In the genomic region with DNA sequence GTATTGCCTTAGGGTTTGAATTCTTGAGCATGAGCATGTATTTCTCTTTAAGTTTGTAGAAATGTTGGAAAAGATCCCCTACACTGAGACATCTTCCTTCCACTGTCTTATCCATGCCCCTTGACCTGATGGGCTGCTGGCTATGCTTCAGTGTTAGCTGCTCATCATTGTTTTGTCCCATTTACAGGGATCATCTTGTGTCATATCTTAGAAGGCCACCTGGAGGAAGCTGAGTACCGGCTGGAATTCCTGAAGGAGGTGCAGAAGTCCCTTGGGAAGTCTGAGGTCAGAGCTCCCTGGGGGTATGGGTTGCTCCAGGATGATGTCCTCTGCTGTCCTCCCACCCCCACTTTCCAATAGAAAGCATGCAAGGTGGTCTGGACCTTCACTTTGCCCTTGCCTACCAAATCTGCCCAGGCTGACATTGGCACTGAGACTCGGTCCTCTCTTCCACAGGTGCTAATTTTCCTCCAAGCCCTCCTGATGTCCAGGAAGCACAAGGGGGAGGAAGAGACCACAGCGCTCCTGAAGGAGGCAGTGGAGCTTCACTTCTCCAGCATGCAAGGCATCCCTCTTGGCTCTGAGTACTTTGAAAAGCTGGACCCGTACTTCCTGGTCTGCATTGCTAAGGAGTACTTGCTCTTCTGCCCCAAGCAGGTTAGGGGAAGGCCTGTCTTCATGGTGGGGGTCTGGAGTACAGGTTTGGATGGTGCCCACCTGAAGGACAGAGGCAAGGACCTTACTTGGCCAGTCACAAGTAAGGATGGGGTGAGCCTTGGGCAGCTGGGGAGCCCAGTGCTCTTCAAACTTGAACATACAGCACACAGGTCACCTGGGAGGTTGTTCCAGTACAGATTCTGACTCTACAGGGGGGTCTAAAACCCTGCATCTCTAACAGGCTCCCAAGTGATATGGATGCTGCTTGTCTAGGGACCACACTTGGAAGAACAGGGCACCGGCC, we compare ENCODE assay signal across 9 cellular contexts. TPM values are rescaled to one million over a fixed set of nuclear protein-coding genes. Genes with fewer than 3 reads are reported as not detected.
DNase-seq lines count a peak whose midpoint lies in the region; ATAC-seq and TF ChIP-seq lines count a peak whose summit lies in the region.
"Had no signal": no experiment of that assay in that cellular context is flagged by ENCODE, and none has a peak within 500 bp of the region (broad histone marks: within the 10 kb centered on the region; RNA-seq: fewer than 3 reads in every experiment).

No MANE protein-coding gene starts in this region.

- H3K4me3 ChIP-seq in Peyer's patch (no peak overlapping the region), psoas muscle (no peak overlapping the region)

- DNase-seq in EH (ENCODE audit: low read depth), result peak; percentile 65
- DNase-seq in Peyer's patch, result peak in 2 of 3 donors; percentile 57 to 68
- peak in 1 of 2 donors; percentile 24 for DNase-seq in foreskin keratinocyte
- DNase-seq in psoas muscle, result no peak
- DNase-seq in RPMI8226, result no peak
- no peak for DNase-seq in NCI-H146 treated with DMSO at 0.1 percent for 48 hours (lab: John Stamatoyannopoulos, UW; ENCODE audit: unreplicated experiment)
- DNase-seq in hypothalamus (lab: John Stamatoyannopoulos, UW), result no peak
- DNase-seq: stimulated activated CD4-positive, alpha-beta T cell treated with anti-CD3 and anti-CD28 coated beads, Interleukin-4, amount 100 ng/mL, for 1 hour had no signal

- TF ChIP-seq POLR2A in Peyer's patch (IDR thresholded peaks at IDR 0.05), result no peak

- ATAC-seq in foreskin keratinocyte (peak; percentile 45), psoas muscle (peak; percentile 27 to 72 (median 50)), HG02870 (IDR thresholded peaks at IDR 0.05; ENCODE audit: unreplicated experiment) (no peak)

- H3K27me3 ChIP-seq in Peyer's patch (no peaks in the 10 kb centered on the region), foreskin keratinocyte (no peaks in the 10 kb centered on the region), psoas muscle (ENCODE audit: insufficient read depth in 3 of 3, low read length in 2 of 3) (no peaks in the 10 kb centered on the region)

- H3K36me3 ChIP-seq in Peyer's patch (peaks cover 0 to 1% (median 0%) of the 10 kb centered on the region in 3 donors), psoas muscle (ENCODE audit: insufficient read depth in 1 of 2, low read depth in 1 of 2) (no peaks in the 10 kb centered on the region)

- TF ChIP-seq CTCF in Peyer's patch (IDR thresholded peaks at IDR 0.05) (peak in 4 of 6 experiments; percentile 22 to 73 (median 58)), foreskin keratinocyte (conservative IDR thresholded peaks at IDR 0.05) (peak; percentile 59), psoas muscle (IDR thresholded peaks at IDR 0.05) (peak; percentile 35)

- H3K9me3 ChIP-seq in Peyer's patch, result no peaks in the 10 kb centered on the region
- no peaks in the 10 kb centered on the region for H3K9me3 ChIP-seq in psoas muscle

- peaks cover 0 to 14% (median 8%) of the 10 kb centered on the region in 4 donors for H3K4me1 ChIP-seq in Peyer's patch
- H3K4me1 ChIP-seq in foreskin keratinocyte, result no peaks in the 10 kb centered on the region
- H3K4me1 ChIP-seq in psoas muscle, result peaks cover 5% of the 10 kb centered on the region

- 65 to 71% (median 65%) methylated on average over 5 of the region's 5 CpGs for WGBS in psoas muscle, 3 donors

- H3K27ac ChIP-seq in Peyer's patch, result peak overlapping the region in 3 of 4 donors; percentile 13 to 73 (median 22)
- no peak overlapping the region for H3K27ac ChIP-seq in foreskin keratinocyte
- no peak overlapping the region for H3K27ac ChIP-seq in psoas muscle

- intact Hi-C loops in psoas muscle (cut with DNase I), result loop anchor here (1.0 to 5.0 kb wide), 3 partner anchors 82 to 165 kb away; no protein-coding TSS in a partner anchor

RNA-seq across cellular contexts. Expression of gene TTC21A, which starts 17.7 kb away (rescaled TPM):
- total RNA-seq in Peyer's patch, result 10 to 100 TPM in 2 of 4 donors, 1 to 10 TPM in 2; 8.4 to 41.3 (median 19.1) TPM
- total RNA-seq in foreskin keratinocyte, result 1.4 TPM in 2 replicates
- 0.80 and 1.3 TPM in 2 replicates for polyA plus RNA-seq in foreskin keratinocyte
- 1 to 10 TPM in 1 of 4 donors, under 1 TPM in 3; 0.52 to 1.2 (median 0.78) TPM for total RNA-seq in psoas muscle
- under 1 TPM; 0.62 to 1.00 (median 0.98) TPM for polyA plus RNA-seq in psoas muscle

RNA-seq across cellular contexts. Expression of gene GORASP1, which starts 17.7 kb away (rescaled TPM):
- 100 to 1,000 TPM in 3 of 4 donors, 10 to 100 TPM in 1; 85.8 to 145 (median 128) TPM for total RNA-seq in Peyer's patch
- total RNA-seq in foreskin keratinocyte, result 45.5 and 49.8 TPM in 2 replicates
- polyA plus RNA-seq in foreskin keratinocyte, result 29.6 and 29.9 TPM in 2 replicates
- 10 to 100 TPM; 34.3 to 46.7 (median 42.6) TPM for total RNA-seq in psoas muscle
- polyA plus RNA-seq in psoas muscle, result 10 to 100 TPM; 27.3 to 37.3 (median 34.4) TPM

RNA-seq across cellular contexts. Expression of gene CSRNP1, which starts 28.2 kb away (rescaled TPM):
- total RNA-seq in Peyer's patch, result 10 to 100 TPM; 19.0 to 40.5 (median 29.4) TPM
- total RNA-seq in foreskin keratinocyte, result 9.6 and 16.1 TPM in 2 replicates
- 6.4 and 10.2 TPM in 2 replicates for polyA plus RNA-seq in foreskin keratinocyte
- total RNA-seq in psoas muscle, result 10 to 100 TPM in 3 of 4 donors, 1 to 10 TPM in 1; 8.5 to 41.8 (median 30.0) TPM
- 10 to 100 TPM; 10.1 to 66.4 (median 14.0) TPM for polyA plus RNA-seq in psoas muscle

Comparison
In these comparisons a context has a peak if more than half of its experiments do, and no peak if none do; other contexts are left out.
1. DNase-seq: peak in EH (single experiment) and Peyer's patch (2 of 3); none in psoas muscle (0 of 2), RPMI8226 (single experiment), NCI-H146 treated with DMSO at 0.1 percent for 48 hours (single experiment) and hypothalamus (0 of 51).
2. H3K27ac ChIP-seq: peak in Peyer's patch (3 of 4); none in foreskin keratinocyte (single experiment) and psoas muscle (single experiment).
3. Peak in every context shown above with its lines, with median percentiles within 50 percentile points of each other: CTCF ChIP-seq.